ENCODE assay signal across 8 cellular contexts in genomic region chr3:129278439-129278969, GRCh38. TPM values are rescaled to one million over a fixed set of nuclear protein-coding genes. Genes with fewer than 3 reads are reported as not detected.
DNase-seq lines count a peak whose midpoint lies in the region; ATAC-seq and TF ChIP-seq lines count a peak whose summit lies in the region.

HMCES (plus strand) TSS chr3:129278870; CDS start chr3:129279733, 863 bp downstream.

- 0 to 2% (median 1%) methylated on average over 32 to 44 of the region's 44 CpGs for WGBS in heart left ventricle, 4 donors
- 0 to 1% methylated on average over 26 to 41 of the region's 44 CpGs for WGBS in tibial nerve, 2 donors

- H3K9me3 Mint-ChIP-seq in T-helper 1 cell treated with Interleukin-12 subunit alpha and Interleukin-12 subunit beta and Interleukin-4 antibody, amounts not matched to agents 30 μg/mL and 1 μg/mL, for 36 hours, result no peaks in the 10 kb centered on the region

- H3K4me1 ChIP-seq in heart left ventricle, result peaks cover 0 to 40% (median 17%) of the 10 kb centered on the region in 12 donors
- peaks cover 0 to 42% (median 22%) of the 10 kb centered on the region in 4 donors for H3K4me1 ChIP-seq in tibial nerve

- H3K27ac Mint-ChIP-seq in T-helper 1 cell treated with Interleukin-12 subunit alpha and Interleukin-12 subunit beta and Interleukin-4 antibody, amounts not matched to agents 30 μg/mL and 1 μg/mL, for 36 hours, result peak within 1 kb of the TSS; percentile 94

- H3K4me3 Mint-ChIP-seq in T-helper 1 cell treated with Interleukin-12 subunit alpha and Interleukin-12 subunit beta and Interleukin-4 antibody, amounts not matched to agents 30 μg/mL and 1 μg/mL, for 36 hours, result peak within 1 kb of the TSS; percentile 97

- H3K36me3 ChIP-seq in heart left ventricle, result peaks cover 3 to 52% (median 45%) of the 10 kb centered on the region in 9 donors
- peaks cover 0 to 52% (median 0%) of the 10 kb centered on the region in 3 donors for H3K36me3 ChIP-seq in tibial nerve

- H3K27ac ChIP-seq in heart left ventricle (peak within 1 kb of the TSS; percentile 93 to 98 (median 96)), tibial nerve (peak within 1 kb of the TSS; percentile 87 to 99 (median 95))

- TF ChIP-seq CTCF in heart left ventricle (IDR thresholded peaks at IDR 0.05) (no peak), tibial nerve (IDR thresholded peaks at IDR 0.05) (peak in 2 of 5 experiments; percentile 22 to 35)

- TF ChIP-seq EP300 in tibial nerve (IDR thresholded peaks at IDR 0.05), result peak in 1 of 2 donors; percentile 90

- peak within 1 kb of the TSS; percentile 77 to 98 (median 91) for H3K4me3 ChIP-seq in heart left ventricle
- peak within 1 kb of the TSS; percentile 74 to 99 (median 87) for H3K4me3 ChIP-seq in tibial nerve

- no peaks in the 10 kb centered on the region for H3K27me3 Mint-ChIP-seq in T-helper 1 cell treated with Interleukin-12 subunit alpha and Interleukin-12 subunit beta and Interleukin-4 antibody, amounts not matched to agents 30 μg/mL and 1 μg/mL, for 36 hours (ENCODE audit: low read depth)

- H3K36me3 Mint-ChIP-seq in T-helper 1 cell treated with Interleukin-12 subunit alpha and Interleukin-12 subunit beta and Interleukin-4 antibody, amounts not matched to agents 30 μg/mL and 1 μg/mL, for 36 hours (ENCODE audit: low read depth), result peaks cover 53% of the 10 kb centered on the region

- H3K4me1 Mint-ChIP-seq in T-helper 1 cell treated with Interleukin-12 subunit alpha and Interleukin-12 subunit beta and Interleukin-4 antibody, amounts not matched to agents 30 μg/mL and 1 μg/mL, for 36 hours (ENCODE audit: low read depth), result peaks cover 44% of the 10 kb centered on the region

- H3K9me3 ChIP-seq in heart left ventricle (no peaks in the 10 kb centered on the region), tibial nerve (no peaks in the 10 kb centered on the region)

- intact Hi-C loops in heart left ventricle (cut with DNase I), result loop anchor here in 7 of 10 donors (2.0 to 5.0 kb wide), 4 partner anchors 34 to 39 kb away; a partner anchor contains a TSS

- DNase-seq in GM04504 (ENCODE audit: low read depth) (peak; percentile 76), NCI-H1694 treated with DMSO at 0.1 percent for 48 hours (lab: John Stamatoyannopoulos, UW) (peak; percentile 66), amniotic epithelial cell (ENCODE audit: low read depth) (peak; percentile 66), heart left ventricle (peak; percentile 95 to 98 (median 97)), pons (ENCODE audit: low spot score) (peak; percentile 89), tibial nerve (ENCODE audit: low spot score in 2 of 2) (peak; percentile 86 to 87)

- H3K27me3 ChIP-seq in heart left ventricle (no peaks in the 10 kb centered on the region), tibial nerve (no peaks in the 10 kb centered on the region)

- TF ChIP-seq POLR2A in heart left ventricle (IDR thresholded peaks at IDR 0.05), result no peak
- peak; percentile 43 to 85 for TF ChIP-seq POLR2A in tibial nerve (IDR thresholded peaks at IDR 0.05)

- ATAC-seq in HG02840 (IDR thresholded peaks at IDR 0.05; ENCODE audit: low FRiP score, unreplicated experiment), result peak; percentile 39
- ATAC-seq in heart left ventricle, result peak; percentile 94 to 98 (median 96)

RNA-seq across cellular contexts. Expression of gene HMCES, which starts in this region (rescaled TPM):
- 10 to 100 TPM; 30.0 to 46.3 (median 37.7) TPM for total RNA-seq in heart left ventricle
- polyA plus RNA-seq in heart left ventricle, result 10 to 100 TPM; 30.7 to 46.6 TPM
- total RNA-seq in tibial nerve, result 10 to 100 TPM; 18.2 to 36.7 (median 27.9) TPM

Comparison
In these comparisons a context has a peak if more than half of its experiments do, and no peak if none do; other contexts are left out.
1. Peak in every context shown above with its lines: DNase-seq, ATAC-seq, H3K4me3 ChIP-seq and H3K27ac ChIP-seq.
2. POLR2A ChIP-seq: peak in tibial nerve (2 of 2); none in heart left ventricle (0 of 2).